Comparison of ENCODE assay signal across 8 cellular contexts in the genomic region with DNA sequence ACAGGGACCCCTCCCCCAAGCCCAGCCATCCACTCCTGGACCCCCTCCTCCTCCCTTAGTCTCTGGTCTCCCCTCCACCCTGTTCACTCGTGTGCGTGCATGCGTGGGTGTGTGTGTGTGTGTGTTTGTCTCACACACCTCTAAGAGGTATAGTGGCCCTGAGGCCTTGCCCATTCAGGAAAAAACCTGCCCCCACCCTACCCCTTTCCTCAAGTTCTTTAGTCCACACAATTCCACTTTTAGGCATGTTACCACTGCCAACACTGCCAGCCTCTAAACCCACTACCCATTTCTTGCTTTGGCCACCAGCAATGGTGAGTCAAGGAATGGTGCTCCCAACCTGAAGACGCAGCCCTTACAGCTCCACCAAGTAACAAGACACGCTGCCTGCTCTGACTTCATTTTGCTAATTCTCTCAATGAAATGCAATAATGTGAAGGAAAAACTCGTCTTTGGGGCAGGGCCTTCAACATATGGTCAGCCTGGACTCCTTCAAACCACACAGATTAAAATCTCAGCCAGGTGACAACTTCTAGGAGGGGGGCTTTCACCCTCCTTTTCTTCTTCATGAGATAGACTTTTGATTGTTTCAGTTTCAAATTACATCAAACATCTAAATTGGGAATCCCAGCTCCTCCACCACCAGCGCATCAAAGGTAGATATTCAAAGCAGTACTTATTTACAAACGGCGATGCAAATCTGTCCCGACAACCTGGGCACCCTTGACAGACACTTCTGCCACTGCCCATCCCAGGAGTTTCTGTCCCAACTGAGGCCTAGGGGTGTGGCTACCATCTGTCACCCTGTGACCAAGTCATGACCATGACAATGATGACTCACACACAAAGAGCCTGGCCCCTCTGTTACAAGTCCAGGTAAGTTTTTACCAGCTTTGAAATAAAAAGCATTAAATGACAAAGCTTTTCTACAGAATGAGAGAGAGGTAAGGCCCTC. TPM values are rescaled to one million over a fixed set of nuclear protein-coding genes. Genes with fewer than 3 reads are reported as not detected.
DNase-seq lines count a peak whose midpoint lies in the region; ATAC-seq and TF ChIP-seq lines count a peak whose summit lies in the region.

No MANE protein-coding gene starts in this region.

- H3K36me3 Mint-ChIP-seq in activated naive CD8-positive, alpha-beta T cell treated with anti-CD3 and anti-CD28 coated beads, Interleukin-2, amount 10 ng/mL, durations not matched to agents 7 days and 5 days: peaks cover 21% of the 10 kb centered on the region
- H3K36me3 Mint-ChIP-seq in stimulated activated effector memory CD8-positive, alpha-beta T cell treated with anti-CD3 and anti-CD28 coated beads, Interleukin-12 subunit alpha, Interleukin-12 subunit beta, amount 100 ng/mL, for 72 hours: peaks cover 17% of the 10 kb centered on the region
- H3K36me3 Mint-ChIP-seq in CD14-positive monocyte: peaks cover 13 to 36% of the 10 kb centered on the region in 2 donors

- POLR2A ChIA-PET in activated naive CD8-positive, alpha-beta T cell treated with anti-CD3 and anti-CD28 coated beads, Interleukin-2, amount 10 ng/mL, durations not matched to agents 7 days and 5 days (lab: Charles Lee): no interaction called here

- peaks cover 72% of the 10 kb centered on the region for H3K4me1 Mint-ChIP-seq in activated naive CD8-positive, alpha-beta T cell treated with anti-CD3 and anti-CD28 coated beads, Interleukin-2, amount 10 ng/mL, durations not matched to agents 7 days and 5 days
- peaks cover 98% of the 10 kb centered on the region for H3K4me1 Mint-ChIP-seq in stimulated activated effector memory CD8-positive, alpha-beta T cell treated with anti-CD3 and anti-CD28 coated beads, Interleukin-12 subunit alpha, Interleukin-12 subunit beta, amount 100 ng/mL, for 72 hours
- H3K4me1 Mint-ChIP-seq in CD14-positive monocyte: peaks cover 47% of the 10 kb centered on the region

- no peaks in the 10 kb centered on the region for H3K9me3 Mint-ChIP-seq in activated naive CD8-positive, alpha-beta T cell treated with anti-CD3 and anti-CD28 coated beads, Interleukin-2, amount 10 ng/mL, durations not matched to agents 7 days and 5 days
- no peaks in the 10 kb centered on the region for H3K9me3 Mint-ChIP-seq in stimulated activated effector memory CD8-positive, alpha-beta T cell treated with anti-CD3 and anti-CD28 coated beads, Interleukin-12 subunit alpha, Interleukin-12 subunit beta, amount 100 ng/mL, for 72 hours
- H3K9me3 Mint-ChIP-seq in CD14-positive monocyte: peaks cover 0 to 2% (median 0%) of the 10 kb centered on the region in 7 donors

- intact Hi-C loops in CD14-positive monocyte (cut with micrococcal nuclease): no loop called here

- no peak for TF ChIP-seq CTCF in CD14-positive monocyte (IDR thresholded peaks at IDR 0.05)

- peak overlapping the region; percentile 68 for H3K27ac Mint-ChIP-seq in activated naive CD8-positive, alpha-beta T cell treated with anti-CD3 and anti-CD28 coated beads, Interleukin-2, amount 10 ng/mL, durations not matched to agents 7 days and 5 days
- H3K27ac Mint-ChIP-seq in stimulated activated effector memory CD8-positive, alpha-beta T cell treated with anti-CD3 and anti-CD28 coated beads, Interleukin-12 subunit alpha, Interleukin-12 subunit beta, amount 100 ng/mL, for 72 hours: peak overlapping the region; percentile 30
- peak overlapping the region in 2 of 7 donors; percentile 9 to 16 for H3K27ac Mint-ChIP-seq in CD14-positive monocyte

- H3K27me3 Mint-ChIP-seq in activated naive CD8-positive, alpha-beta T cell treated with anti-CD3 and anti-CD28 coated beads, Interleukin-2, amount 10 ng/mL, durations not matched to agents 7 days and 5 days: no peaks in the 10 kb centered on the region
- H3K27me3 Mint-ChIP-seq in CD14-positive monocyte (ENCODE audit: low read depth in 3 of 3): peaks cover 2 to 5% (median 3%) of the 10 kb centered on the region in 3 donors

- no peak overlapping the region for H3K4me3 Mint-ChIP-seq in activated naive CD8-positive, alpha-beta T cell treated with anti-CD3 and anti-CD28 coated beads, Interleukin-2, amount 10 ng/mL, durations not matched to agents 7 days and 5 days
- H3K4me3 Mint-ChIP-seq in stimulated activated effector memory CD8-positive, alpha-beta T cell treated with anti-CD3 and anti-CD28 coated beads, Interleukin-12 subunit alpha, Interleukin-12 subunit beta, amount 100 ng/mL, for 72 hours: no peak overlapping the region
- no peak overlapping the region for H3K4me3 Mint-ChIP-seq in CD14-positive monocyte

- ATAC-seq in GM19351 (IDR thresholded peaks at IDR 0.05; ENCODE audit: unreplicated experiment) (peak; percentile 59), HG03280 (IDR thresholded peaks at IDR 0.05; ENCODE audit: unreplicated experiment) (peak; percentile 71), HG02938 (IDR thresholded peaks at IDR 0.05; ENCODE audit: unreplicated experiment) (no peak)
- ATAC-seq in activated naive CD8-positive, alpha-beta T cell treated with anti-CD3 and anti-CD28 coated beads, Interleukin-2, amount 10 ng/mL, durations not matched to agents 7 days and 5 days (ENCODE audit: low read depth): no peak
- ATAC-seq in stimulated activated effector memory CD8-positive, alpha-beta T cell treated with anti-CD3 and anti-CD28 coated beads, Interleukin-12 subunit alpha, Interleukin-12 subunit beta, amount 100 ng/mL, for 72 hours: peak; percentile 68

- DNase-seq in DMS53 treated with DMSO at 0.1 percent for 48 hours (lab: John Stamatoyannopoulos, UW; ENCODE audit: unreplicated experiment): peak; percentile 25
- no peak for DNase-seq in activated naive CD8-positive, alpha-beta T cell treated with anti-CD3 and anti-CD28 coated beads, Interleukin-2, amount 10 ng/mL, durations not matched to agents 7 days and 5 days
- no peak for DNase-seq in stimulated activated effector memory CD8-positive, alpha-beta T cell treated with anti-CD3 and anti-CD28 coated beads, Interleukin-12 subunit alpha, Interleukin-12 subunit beta, amount 100 ng/mL, for 72 hours (ENCODE audit: low spot score in 2 of 2)
- no peak for DNase-seq in HCEC 1CT
- DNase-seq in CD14-positive monocyte (ENCODE audit: low spot score): no peak

RNA-seq across cellular contexts. Expression of a gene that starts 29.8 kb away (rescaled TPM):
- total RNA-seq in activated naive CD8-positive, alpha-beta T cell treated with anti-CD3 and anti-CD28 coated beads, Interleukin-2, amount 10 ng/mL, durations not matched to agents 7 days and 5 days: 100 to 1,000 TPM; 109 to 126 TPM
- 1 to 10 TPM; 4.1 to 4.3 TPM for polyA plus RNA-seq in CD14-positive monocyte

Comparison
In these comparisons a context has a peak if more than half of its experiments do, and no peak if none do; other contexts are left out.
1. ATAC-seq: peak in GM19351 (single experiment), HG03280 (single experiment) and stimulated activated effector memory CD8-positive, alpha-beta T cell treated with anti-CD3 and anti-CD28 coated beads, Interleukin-12 subunit alpha, Interleukin-12 subunit beta, amount 100 ng/mL, for 72 hours (single experiment); none in activated naive CD8-positive, alpha-beta T cell treated with anti-CD3 and anti-CD28 coated beads, Interleukin-2, amount 10 ng/mL, durations not matched to agents 7 days and 5 days (single experiment) and HG02938 (single experiment).